ENCODE assay signal across 26 cellular contexts in genomic region chr1:1385931-1386330, GRCh38. TPM values are rescaled to one million over a fixed set of nuclear protein-coding genes. Genes with fewer than 3 reads are reported as not detected.
"Had no signal": no experiment of that assay in that cellular context is flagged by ENCODE, and none has a peak within 500 bp of the region (broad histone marks: within the 10 kb centered on the region; RNA-seq: fewer than 3 reads in every experiment).

No MANE protein-coding gene starts in this region.

- H3K36me3 Mint-ChIP-seq: natural killer cell had no signal

- ATAC-seq: foreskin keratinocyte; left lobe of liver; natural killer cell; stimulated activated effector memory CD8-positive, alpha-beta T cell treated with anti-CD3 and anti-CD28 coated beads, Interleukin-12 subunit alpha, Interleukin-12 subunit beta, amount 100 ng/mL, for 72 hours; stimulated activated naive CD8-positive, alpha-beta T cell treated with anti-CD3 and anti-CD28 coated beads, Interleukin-15, Interleukin-2, amounts not matched to agents 100 U/mL and 50 U/mL, for 24 hours had no signal

- H3K4me1 Mint-ChIP-seq: natural killer cell, neural crest cell had no signal

- H3K27ac ChIP-seq: colonic mucosa, esophagus muscularis mucosa, foreskin keratinocyte, neutrophil, parathyroid adenoma, sigmoid colon, testis, tibial artery had no signal

- DNase-seq: colonic mucosa; effector CD8-positive, alpha-beta T cell; foreskin keratinocyte; kidney; natural killer cell; sigmoid colon; stimulated activated CD4-positive, alpha-beta T cell treated with anti-CD3 and anti-CD28 coated beads, Interleukin-2, amount 100 ng/mL, for 24 hours; stimulated activated CD4-positive, alpha-beta T cell treated with anti-CD3 and anti-CD28 coated beads, Interleukin-4, amount 100 ng/mL, for 24 hours; stimulated activated naive CD8-positive, alpha-beta T cell treated with anti-CD3 and anti-CD28 coated beads, Interleukin-15, Interleukin-2, amounts not matched to agents 100 U/mL and 50 U/mL, for 24 hours; substantia nigra; testis; tibial artery had no signal

- H2AFZ ChIP-seq: parathyroid adenoma had no signal

- H3K9me3 Mint-ChIP-seq: dendritic cell treated with granulocyte-macrophage colony-stimulating factor and Interleukin-4, amounts not matched to agents 40 ng/mL and 50 ng/mL, for 4 days; memory B cell; natural killer cell; neural crest cell; stimulated activated effector memory CD8-positive, alpha-beta T cell treated with anti-CD3 and anti-CD28 coated beads, Interleukin-12 subunit alpha, Interleukin-12 subunit beta, amount 100 ng/mL, for 72 hours; type B pancreatic cell had no signal

- H3K9me3 ChIP-seq: colonic mucosa, esophagus muscularis mucosa, neutrophil, sigmoid colon, testis, tibial artery had no signal

- H3K9ac ChIP-seq: parathyroid adenoma had no signal

- H3K4me1 ChIP-seq: colonic mucosa, foreskin keratinocyte, parathyroid adenoma, sigmoid colon, testis, tibial artery had no signal

- H3K27ac Mint-ChIP-seq: dendritic cell treated with granulocyte-macrophage colony-stimulating factor and Interleukin-4, amounts not matched to agents 40 ng/mL and 50 ng/mL, for 4 days; memory B cell; natural killer cell; progenitor cell of endocrine pancreas; type B pancreatic cell had no signal

- H3K4me3 ChIP-seq: colonic mucosa, esophagus muscularis mucosa, lung, sigmoid colon, testis, tibial artery had no signal

- H3K27me3 ChIP-seq: colonic mucosa, esophagus muscularis mucosa, foreskin keratinocyte, neutrophil, sigmoid colon, testis, tibial artery had no signal

- H3K4me3 Mint-ChIP-seq: dendritic cell treated with granulocyte-macrophage colony-stimulating factor and Interleukin-4, amounts not matched to agents 40 ng/mL and 50 ng/mL, for 4 days; memory B cell; natural killer cell; neural crest cell; stimulated activated effector memory CD8-positive, alpha-beta T cell treated with anti-CD3 and anti-CD28 coated beads, Interleukin-12 subunit alpha, Interleukin-12 subunit beta, amount 100 ng/mL, for 72 hours; type B pancreatic cell had no signal

- FAIRE-seq: endothelial cell of umbilical vein, kidney had no signal

- H3K27me3 Mint-ChIP-seq: dendritic cell treated with granulocyte-macrophage colony-stimulating factor and Interleukin-4, amounts not matched to agents 40 ng/mL and 50 ng/mL, for 4 days; memory B cell; progenitor cell of endocrine pancreas; type B pancreatic cell had no signal

RNA-seq across cellular contexts. Expression of gene ANKRD65, which starts 35.1 kb away (rescaled TPM):
- total RNA-seq: chondrocyte, mononuclear cell, natural killer cell had no signal
